ENCODE assay signal across 15 cellular contexts in genomic region chr2:179338681-179339080, GRCh38.
DNase-seq lines count a peak whose midpoint lies in the region; ATAC-seq and TF ChIP-seq lines count a peak whose summit lies in the region.
"Had no signal": no experiment of that assay in that cellular context is flagged by ENCODE, and none has a peak within 500 bp of the region (broad histone marks: within the 10 kb centered on the region; RNA-seq: fewer than 3 reads in every experiment).

No MANE protein-coding gene starts in this region.

- H3K27ac ChIP-seq in left ventricle myocardium inferior (replicated peaks): no peak overlapping the region
- H3K27ac ChIP-seq: VCaP had no signal

- TF ChIP-seq CTCF in left ventricle myocardium inferior (IDR thresholded peaks at IDR 0.05; ENCODE audit: borderline replicate concordance) (no peak), fibroblast of mammary gland (conservative IDR thresholded peaks at IDR 0.05; ENCODE audit: control insufficient read depth, insufficient read depth, low read depth, low read length) (no peak)

- H3K27me3 ChIP-seq in left ventricle myocardium inferior (ENCODE audit: low read depth): peaks cover 5% of the 10 kb centered on the region

- peaks cover 10% of the 10 kb centered on the region for H3K4me1 ChIP-seq in left ventricle myocardium inferior

- H3K4me3 ChIP-seq in left ventricle myocardium inferior (no peak overlapping the region), fibroblast of mammary gland (ENCODE audit: control insufficient read depth, low read depth, low read length) (no peak overlapping the region)

- no peaks in the 10 kb centered on the region for H3K36me3 ChIP-seq in left ventricle myocardium inferior

- no peaks in the 10 kb centered on the region for H3K9me3 ChIP-seq in left ventricle myocardium inferior (replicated peaks)

- ATAC-seq in Right ventricle myocardium superior (ENCODE audit: poor library complexity) (peak; percentile 71), HG03135 (IDR thresholded peaks at IDR 0.05; ENCODE audit: unreplicated experiment) (no peak)
- ATAC-seq: activated CD8-positive, alpha-beta T cell treated with anti-CD3 and anti-CD28 coated beads, Interleukin-2, amount 10 ng/mL, durations not matched to agents 7 days and 5 days; naive thymus-derived CD4-positive, alpha-beta T cell; stimulated activated memory B cell treated with anti-CD40 and anti-IgM and Interleukin-4, amounts not matched to agents 10 μg/mL and 1 μg/mL and 100 μg/mL, for 72 hours had no signal

- no peak for DNase-seq in Right ventricle myocardium superior
- DNase-seq in left ventricle myocardium inferior: no peak
- peak; percentile 69 for DNase-seq in fibroblast of mammary gland (ENCODE audit: low read depth)
- peak; percentile 55 for DNase-seq in myocyte (ENCODE audit: low read depth)
- DNase-seq in stimulated activated CD4-positive, alpha-beta T cell treated with anti-CD3 and anti-CD28 coated beads, Interleukin-4, amount 100 ng/mL, for 24 hours: no peak
- no peak for DNase-seq in activated gamma-delta T cell treated with Interleukin-2 at 50 U/mL for 16 hours
- no peak for DNase-seq in NCI-H1436 (lab: John Stamatoyannopoulos, UW)
- DNase-seq: activated CD8-positive, alpha-beta T cell treated with anti-CD3 and anti-CD28 coated beads, Interleukin-2, amount 10 ng/mL, durations not matched to agents 7 days and 5 days; kidney; naive thymus-derived CD4-positive, alpha-beta T cell; NCI-H446; retina had no signal

- intact Hi-C loops in Right ventricle myocardium superior (cut with DNase I) (no loop called here), left ventricle myocardium inferior (cut with micrococcal nuclease) (no loop called here)

Comparison
In these comparisons a context has a peak if more than half of its experiments do, and no peak if none do; other contexts are left out.
1. DNase-seq: peak in fibroblast of mammary gland (single experiment) and myocyte (single experiment); none in Right ventricle myocardium superior (single experiment), left ventricle myocardium inferior (single experiment), stimulated activated CD4-positive, alpha-beta T cell treated with anti-CD3 and anti-CD28 coated beads, Interleukin-4, amount 100 ng/mL, for 24 hours (single experiment), activated gamma-delta T cell treated with Interleukin-2 at 50 U/mL for 16 hours (single experiment) and NCI-H1436 (single experiment).